In genomic region chr18:78984941-78985784, GRCh38 we compare ENCODE assay signal across 8 cellular contexts. TPM values are rescaled to one million over a fixed set of nuclear protein-coding genes. Genes with fewer than 3 reads are reported as not detected.
DNase-seq lines count a peak whose midpoint lies in the region; ATAC-seq and TF ChIP-seq lines count a peak whose summit lies in the region.

No MANE protein-coding gene starts in this region.

- H3K4me1 ChIP-seq in Karpas-422 (ENCODE audit: low read length): peaks cover 17% of the 10 kb centered on the region

- no peaks in the 10 kb centered on the region for H4K20me1 ChIP-seq in Karpas-422 (ENCODE audit: insufficient read depth, low read depth, low read length)

- TF ChIP-seq CTCF in VCaP (conservative IDR thresholded peaks at IDR 0.05): peak; percentile 78

- H3K9me2 ChIP-seq in Karpas-422 (replicated peaks; ENCODE audit: insufficient read depth, low read length): no peaks in the 10 kb centered on the region

- no peaks in the 10 kb centered on the region for H3K36me3 ChIP-seq in Karpas-422 (ENCODE audit: insufficient read depth, low read length)

- H3K9ac ChIP-seq in Karpas-422 (ENCODE audit: low read length): no peak overlapping the region

- H3K4me2 ChIP-seq in Karpas-422 (ENCODE audit: low read depth, low read length, poor library complexity, severe bottlenecking): no peak overlapping the region

- H2AFZ ChIP-seq in Karpas-422 (ENCODE audit: low read length): no peak overlapping the region

- H3K9me3 ChIP-seq in Karpas-422 (ENCODE audit: low read length): no peaks in the 10 kb centered on the region

- H3K27ac ChIP-seq in Karpas-422 (ENCODE audit: low read length) (no peak overlapping the region), VCaP (no peak overlapping the region)

- peak; percentile 18 for DNase-seq in stimulated activated CD4-positive, alpha-beta T cell treated with anti-CD3 and anti-CD28 coated beads, Interleukin-15, amount 100 ng/mL, for 24 hours
- DNase-seq in stimulated activated CD4-positive, alpha-beta T cell treated with anti-CD3 and anti-CD28 coated beads, Interleukin-12 subunit alpha, Interleukin-12 subunit beta, amount 100 ng/mL, for 4 hours: no peak
- DNase-seq in Karpas-422 (peak; percentile 88), islet precursor cell (peak; percentile 90), AG20443 (ENCODE audit: low spot score) (no peak)
- no peak for DNase-seq in central memory CD4-positive, alpha-beta T cell

- ATAC-seq in GM21619 (IDR thresholded peaks at IDR 0.05; ENCODE audit: unreplicated experiment): no peak

- H3K27me3 ChIP-seq in Karpas-422 (ENCODE audit: low read length): no peaks in the 10 kb centered on the region

- no peaks in the 10 kb centered on the region for H3K79me2 ChIP-seq in Karpas-422 (ENCODE audit: low read length)

- no peak overlapping the region for H3K4me3 ChIP-seq in Karpas-422 (ENCODE audit: low read length)

RNA-seq across cellular contexts. Expression of gene SALL3, which starts 5.5 kb away (rescaled TPM):
- total RNA-seq in Karpas-422 (2014; rRNA removed; shearing (Covaris generic); ENCODE audit: low replicate concordance): not detected in 2 replicates

Comparison
In these comparisons a context has a peak if more than half of its experiments do, and no peak if none do; other contexts are left out.
1. DNase-seq: peak in stimulated activated CD4-positive, alpha-beta T cell treated with anti-CD3 and anti-CD28 coated beads, Interleukin-15, amount 100 ng/mL, for 24 hours (single experiment), Karpas-422 (single experiment) and islet precursor cell (single experiment); none in stimulated activated CD4-positive, alpha-beta T cell treated with anti-CD3 and anti-CD28 coated beads, Interleukin-12 subunit alpha, Interleukin-12 subunit beta, amount 100 ng/mL, for 4 hours (single experiment), central memory CD4-positive, alpha-beta T cell (single experiment) and AG20443 (single experiment).